In genomic region chr7:36207451-36208291, GRCh38 we compare ENCODE assay signal across 8 cellular contexts. TPM values are rescaled to one million over a fixed set of nuclear protein-coding genes. Genes with fewer than 3 reads are reported as not detected.
A peak's percentile ranks its signal among the peaks of the same experiment; 100 is the strongest.
DNase-seq lines count a peak whose midpoint lies in the region; ATAC-seq, FAIRE-seq and TF ChIP-seq lines count a peak whose summit lies in the region.

No MANE protein-coding gene starts in this region.

- WGBS in A549 (ENCODE audit: missing lambda C conversion rate) = 21% methylated on average over 10 of the region's 10 CpGs
- 50 to 69% (median 60%) methylated on average over 10 of the region's 10 CpGs for WGBS in stomach, 5 donors

- no peaks in the 10 kb centered on the region for H3K27me3 ChIP-seq in stomach

- TF ChIP-seq EP300 in A549 (IDR thresholded peaks at IDR 0.05) = peak; percentile 57 to 81; a peak in 3 of 5 replicates
- TF ChIP-seq EP300 in stomach (IDR thresholded peaks at IDR 0.05) = no peak

- intact Hi-C loops in kidney (cut with DNase I) = no loop called here
- intact Hi-C loops in stomach (cut with DNase I; ENCODE audit: low total_unique reads) = no loop called here

- TF ChIP-seq POLR2A in A549 (IDR thresholded peaks at IDR 0.05; ENCODE audit: low read length) (no peak), stomach (IDR thresholded peaks at IDR 0.05) (no peak)

- H3K9me3 ChIP-seq in A549 (no peaks in the 10 kb centered on the region), kidney (ENCODE audit: control insufficient read depth in 1 of 2, low read length in 2 of 2) (no peaks in the 10 kb centered on the region), stomach (no peaks in the 10 kb centered on the region)

- ATAC-seq in A549 (peak; percentile 86 to 92), GM21619 (IDR thresholded peaks at IDR 0.05; ENCODE audit: unreplicated experiment) (no peak)

- POLR2A ChIA-PET in A549 (lab: Yijun Ruan, JAX) = interaction anchor here (0.7 to 1.4 kb wide), 2 partner anchors 16 to 82 kb away, joined by 5 to 7 read pairs; no protein-coding TSS in a partner anchor

- peak; percentile 71 to 90 for DNase-seq in A549 (ENCODE audit: low read depth in 1 of 2, low spot score in 1 of 2)
- peak; percentile 57 for DNase-seq in HTR-8/SVneo (ENCODE audit: insufficient read length, low spot score)
- peak; percentile 82 for DNase-seq in astrocyte of the spinal cord (ENCODE audit: low read depth, low spot score)
- DNase-seq in kidney = no peak
- DNase-seq in stomach = peak; percentile 36
- DNase-seq in NCI-H526 (lab: John Stamatoyannopoulos, UW) = no peak
- DNase-seq in COLO829 (ENCODE audit: low spot score) = no peak

- in situ Hi-C loops in astrocyte of the spinal cord (cut with HindIII; ENCODE audit: low sequenced_read_pairs) = no loop called here

- TF ChIP-seq CTCF in A549 (IDR thresholded peaks at IDR 0.05) (no peak), astrocyte of the spinal cord (IDR thresholded peaks at IDR 0.05; ENCODE audit: low read depth, low read length) (peak; percentile 6), kidney (IDR thresholded peaks at IDR 0.05; ENCODE audit: borderline replicate concordance, extremely low read depth, insufficient read depth) (peak; percentile 18), stomach (IDR thresholded peaks at IDR 0.05) (no peak)

- H3K4me1 ChIP-seq in A549 = peaks cover 80% of the 10 kb centered on the region
- H3K4me1 ChIP-seq in kidney (ENCODE audit: control insufficient read depth in 1 of 2, insufficient read depth in 1 of 2, low read depth in 1 of 2, low read length in 2 of 2) = peaks cover 13 to 28% of the 10 kb centered on the region in 2 donors
- H3K4me1 ChIP-seq in stomach = peaks cover 29 to 78% (median 54%) of the 10 kb centered on the region in 4 donors

- H3K4me3 ChIP-seq in A549 = no peak overlapping the region
- no peak overlapping the region for H3K4me3 ChIP-seq in astrocyte of the spinal cord (ENCODE audit: low read depth, low read length)
- H3K4me3 ChIP-seq in kidney (ENCODE audit: low read length in 2 of 2) = peak overlapping the region; percentile 9 to 22
- no peak overlapping the region for H3K4me3 ChIP-seq in stomach

- H3K27ac ChIP-seq in A549 (peak overlapping the region; percentile 87 to 88), kidney (ENCODE audit: low read depth in 2 of 2, low read length in 2 of 2) (peak overlapping the region in 1 of 2 donors; percentile 54), stomach (peak overlapping the region; percentile 41 to 69 (median 68))

- no peak overlapping the region for H3K9ac ChIP-seq in kidney (ENCODE audit: low read length in 2 of 2)

- peak; percentile 22 to 25; a peak in 2 of 5 replicates for TF ChIP-seq RAD21 in A549 (conservative IDR thresholded peaks at IDR 0.05 in 1 of 2, IDR thresholded peaks at IDR 0.05 in 1 of 2)

- FAIRE-seq in A549 (lab: Jason Lieb, UNC) (peak; percentile 89), HTR-8/SVneo (lab: Jason Lieb, UNC) (no peak), kidney (lab: Jason Lieb, UNC) (peak; percentile 8)

- no peaks in the 10 kb centered on the region for H3K36me3 ChIP-seq in kidney (ENCODE audit: control insufficient read depth in 1 of 2, insufficient read depth in 2 of 2, low read length in 2 of 2)
- no peaks in the 10 kb centered on the region for H3K36me3 ChIP-seq in stomach

- peak overlapping the region; percentile 72 for H3K4me2 ChIP-seq in A549

- CTCF ChIA-PET in A549 (lab: Yijun Ruan, JAX) = interaction anchor here (0.6 to 3.3 kb wide), 5 partner anchors 25 to 196 kb away, joined by 3 to 20 read pairs (median 5); no protein-coding TSS in a partner anchor

TF ChIP-seq in A549, 52 proteins besides CTCF, POLR2A, EP300 and RAD21 (continues in another document):
- TF ChIP-seq KDM1A (IDR thresholded peaks at IDR 0.05; ENCODE audit: low read depth) = no peak
- no peak for TF ChIP-seq PBX3 (IDR thresholded peaks at IDR 0.05)
- TF ChIP-seq, protein P1, sequence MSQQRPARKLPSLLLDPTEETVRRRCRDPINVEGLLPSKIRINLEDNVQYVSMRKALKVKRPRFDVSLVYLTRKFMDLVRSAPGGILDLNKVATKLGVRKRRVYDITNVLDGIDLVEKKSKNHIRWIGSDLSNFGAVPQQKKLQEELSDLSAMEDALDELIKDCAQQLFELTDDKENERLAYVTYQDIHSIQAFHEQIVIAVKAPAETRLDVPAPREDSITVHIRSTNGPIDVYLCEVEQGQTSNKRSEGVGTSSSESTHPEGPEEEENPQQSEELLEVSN (IDR thresholded peaks at IDR 0.05; ENCODE audit: borderline replicate concordance, low read depth) = peak; percentile 32; the same call in 1 of the 2 replicates
- no peak for TF ChIP-seq NPAS2 (CRISPR knock-in tag; IDR thresholded peaks at IDR 0.05; ENCODE audit: borderline replicate concordance)
- no peak for TF ChIP-seq ELK1 (IDR thresholded peaks at IDR 0.05; ENCODE audit: low read depth, low read length)
- TF ChIP-seq RARB (CRISPR knock-in tag; IDR thresholded peaks at IDR 0.05) = peak; percentile 75; the same call in 1 of the 2 replicates
- TF ChIP-seq MYC (IDR thresholded peaks at IDR 0.05; ENCODE audit: borderline replicate concordance, low read length) = no peak
- no peak for TF ChIP-seq TP53 (CRISPR knock-in tag; IDR thresholded peaks at IDR 0.05)
- TF ChIP-seq CBX2 (IDR thresholded peaks at IDR 0.05; ENCODE audit: borderline replicate concordance, low read depth) = no peak
- TF ChIP-seq ZSCAN20 (CRISPR knock-in tag; IDR thresholded peaks at IDR 0.05) = no peak
- no peak for TF ChIP-seq PHF8 (IDR thresholded peaks at IDR 0.05; ENCODE audit: borderline replicate concordance, low read depth)
- no peak for TF ChIP-seq EHMT2 (IDR thresholded peaks at IDR 0.05; ENCODE audit: low read depth)
- TF ChIP-seq MAX (IDR thresholded peaks at IDR 0.05) = peak; percentile 66
- TF ChIP-seq KDM5A (IDR thresholded peaks at IDR 0.05) = no peak
- TF ChIP-seq, protein P2, sequence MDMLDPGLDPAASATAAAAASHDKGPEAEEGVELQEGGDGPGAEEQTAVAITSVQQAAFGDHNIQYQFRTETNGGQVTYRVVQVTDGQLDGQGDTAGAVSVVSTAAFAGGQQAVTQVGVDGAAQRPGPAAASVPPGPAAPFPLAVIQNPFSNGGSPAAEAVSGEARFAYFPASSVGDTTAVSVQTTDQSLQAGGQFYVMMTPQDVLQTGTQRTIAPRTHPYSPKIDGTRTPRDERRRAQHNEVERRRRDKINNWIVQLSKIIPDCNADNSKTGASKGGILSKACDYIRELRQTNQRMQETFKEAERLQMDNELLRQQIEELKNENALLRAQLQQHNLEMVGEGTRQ (IDR thresholded peaks at IDR 0.05) = peak; percentile 56
- TF ChIP-seq ZFP36 (IDR thresholded peaks at IDR 0.05; ENCODE audit: borderline replicate concordance, partially characterized antibody) = no peak
- no peak for TF ChIP-seq HOXA7 (CRISPR knock-in tag; IDR thresholded peaks at IDR 0.05)
- TF ChIP-seq HDAC2 (IDR thresholded peaks at IDR 0.05) = no peak
- TF ChIP-seq NFE2L2 (conservative IDR thresholded peaks at IDR 0.05; ENCODE audit: low read length) = peak; percentile 85
- TF ChIP-seq, protein P3, sequence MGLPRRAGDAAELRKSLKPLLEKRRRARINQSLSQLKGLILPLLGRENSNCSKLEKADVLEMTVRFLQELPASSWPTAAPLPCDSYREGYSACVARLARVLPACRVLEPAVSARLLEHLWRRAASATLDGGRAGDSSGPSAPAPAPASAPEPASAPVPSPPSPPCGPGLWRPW (IDR thresholded peaks at IDR 0.05) = no peak
- TF ChIP-seq NR3C1 (IDR thresholded peaks at IDR 0.05) = no peak
- TF ChIP-seq GATA3 (IDR thresholded peaks at IDR 0.05; ENCODE audit: borderline replicate concordance) = peak; percentile 70; the same call in 1 of the 2 replicates

RNA-seq across cellular contexts. Expression of gene EEPD1, which starts 54.6 kb away (rescaled TPM):
- polyA plus RNA-seq in A549 (2011; rRNA removed) (14.2 and 16.0 TPM in 2 replicates), A549 (2017; fragmentation: RNase III; extraction: RNeasy Plus Mini Kit Qiagen cat#74134 plus additional on column Dnase treatment) (22.1 to 25.9 TPM (median 24.3 TPM) in 3 replicates), kidney (ENCODE audit: insufficient read depth, low read depth, low replicate concordance) (6.4 TPM), stomach (10 to 100 TPM; 14.8 to 23.5 (median 17.4) TPM)
- 20.3 and 22.7 TPM in 2 replicates for polyA plus RNA-seq in A549 (2012; cell fraction: cytosol; rRNA removed)
- polyA plus RNA-seq in A549 (2012; cell fraction: nucleus; rRNA removed) = 60.4 and 64.3 TPM in 2 replicates
- polyA minus RNA-seq in A549 (2011; rRNA and poly(A)+ RNA removed) = 8.3 and 12.0 TPM in 2 replicates
- total RNA-seq in kidney (6.3 TPM), stomach (100 to 1,000 TPM in 1 of 5 donors, 10 to 100 TPM in 4; 14.0 to 134 (median 21.4) TPM)

Comparison
In these comparisons a context has a peak if more than half of its experiments do, and no peak if none do; other contexts are left out.
1. DNase-seq: peak in A549 (2 of 2), HTR-8/SVneo (single experiment), astrocyte of the spinal cord (single experiment) and stomach (single experiment); none in kidney (single experiment), NCI-H526 (0 of 2) and COLO829 (single experiment).
2. H3K4me3 ChIP-seq: peak in kidney (2 of 2); none in A549 (single experiment), astrocyte of the spinal cord (single experiment) and stomach (0 of 4).
3. CTCF ChIP-seq: peak in astrocyte of the spinal cord (single experiment) and kidney (single experiment); none in A549 (single experiment) and stomach (0 of 7).